Comparison of ENCODE assay signal across 16 cellular contexts in the genomic region with DNA sequence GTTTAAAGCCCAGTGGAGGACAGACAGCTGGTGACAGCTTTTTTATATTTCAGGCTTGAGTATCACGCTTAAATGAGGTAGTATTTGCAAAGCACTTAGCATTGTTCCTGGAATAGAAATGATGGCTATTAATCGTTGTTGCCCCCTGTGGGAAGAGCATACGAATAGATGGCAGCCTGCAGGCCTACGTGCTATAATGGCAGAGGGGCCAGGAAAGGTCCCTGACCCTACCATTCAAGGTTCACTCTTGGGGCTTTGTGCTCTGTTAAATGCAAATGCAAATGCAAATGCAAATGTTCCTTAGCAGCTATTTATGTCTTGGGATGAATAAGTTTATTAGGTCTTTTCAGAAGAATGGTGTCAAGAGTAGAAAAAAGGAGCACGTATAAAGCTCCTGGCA.
DNase-seq lines count a peak whose midpoint lies in the region; TF ChIP-seq lines count a peak whose summit lies in the region.
"Had no signal": no experiment of that assay in that cellular context is flagged by ENCODE, and none has a peak within 500 bp of the region (broad histone marks: within the 10 kb centered on the region; RNA-seq: fewer than 3 reads in every experiment).

No MANE protein-coding gene starts in this region.

- H3K4me1 ChIP-seq in mesendoderm (ENCODE audit: control insufficient read depth, low read depth, low read length), result no peaks in the 10 kb centered on the region
- H3K4me1 ChIP-seq: heart right ventricle, right atrium auricular region had no signal

- no peaks in the 10 kb centered on the region for H3K36me3 ChIP-seq in mesendoderm (ENCODE audit: control insufficient read depth, insufficient read depth, low read length)
- H3K36me3 ChIP-seq: neutrophil, right atrium auricular region had no signal

- H3K4me2 ChIP-seq in mesendoderm (ENCODE audit: low read length), result no peak overlapping the region

- BruUV-seq in MCF 10A (replicated peaks; lab: Mats Ljungman, UMichigan), result no TSS peak

- no peak overlapping the region for H3K18ac ChIP-seq in mesendoderm (ENCODE audit: low read length)

- no peaks in the 10 kb centered on the region for H3K79me1 ChIP-seq in mesendoderm (ENCODE audit: low read length)

- H3K9me3 Mint-ChIP-seq in MCF 10A (ENCODE audit: unreplicated experiment), result no peaks in the 10 kb centered on the region
- H3K9me3 Mint-ChIP-seq: activated naive CD8-positive, alpha-beta T cell treated with anti-CD3 and anti-CD28 coated beads for 36 hours; activated T-cell treated with anti-CD3 and anti-CD28 coated beads, Interleukin-2, amount 50 U/mL, for 4 hours; mesothelial cell of epicardium had no signal

- intact Hi-C loops in MCF 10A (cut with micrococcal nuclease), result no loop called here

- no peaks in the 10 kb centered on the region for H3K79me2 ChIP-seq in mesendoderm (ENCODE audit: control insufficient read depth, insufficient read depth, low read length)

- H3K56ac ChIP-seq in mesendoderm (ENCODE audit: low read length), result no peak overlapping the region

- CTCF ChIA-PET in MCF 10A (lab: Yijun Ruan, JAX), result interaction anchor here (0.6 to 0.7 kb wide), 2 partner anchors 253 to 367 kb away, joined by 3 read pairs; no protein-coding TSS in a partner anchor

- H3K27ac ChIP-seq in caudate nucleus (ENCODE audit: low read depth, low read length), result peak overlapping the region; percentile 58
- H3K27ac ChIP-seq in mesendoderm (ENCODE audit: low read depth, low read length), result no peak overlapping the region
- H3K27ac ChIP-seq: heart right ventricle, neutrophil, right atrium auricular region had no signal

- no peak overlapping the region for H2AK5ac ChIP-seq in mesendoderm (ENCODE audit: low read length)

- no peak overlapping the region for H2BK5ac ChIP-seq in mesendoderm (ENCODE audit: low read length)

- H3K23ac ChIP-seq in mesendoderm (ENCODE audit: low read length), result no peak overlapping the region

- no peaks in the 10 kb centered on the region for H3K27me3 Mint-ChIP-seq in MCF 10A (ENCODE audit: insufficient read depth, unreplicated experiment)
- H3K27me3 Mint-ChIP-seq: activated naive CD8-positive, alpha-beta T cell treated with anti-CD3 and anti-CD28 coated beads for 36 hours had no signal

- POLR2A ChIA-PET in MCF 10A (lab: Yijun Ruan, JAX), result no interaction called here

- no peaks in the 10 kb centered on the region for H3K36me3 Mint-ChIP-seq in MCF 10A (ENCODE audit: insufficient read depth, unreplicated experiment)
- H3K36me3 Mint-ChIP-seq: activated naive CD8-positive, alpha-beta T cell treated with anti-CD3 and anti-CD28 coated beads for 36 hours; mesothelial cell of epicardium had no signal

- no peak for TF ChIP-seq CTCF in MCF 10A (IDR thresholded peaks at IDR 0.05; ENCODE audit: unreplicated experiment)

- H2BK120ac ChIP-seq in mesendoderm (ENCODE audit: low read depth, low read length), result no peak overlapping the region

- H3K4me1 Mint-ChIP-seq in MCF 10A (ENCODE audit: insufficient read depth, unreplicated experiment), result no peaks in the 10 kb centered on the region
- H3K4me1 Mint-ChIP-seq: activated naive CD8-positive, alpha-beta T cell treated with anti-CD3 and anti-CD28 coated beads for 36 hours had no signal

- H2BK15ac ChIP-seq in mesendoderm (replicated peaks; ENCODE audit: low read depth), result no peak overlapping the region

- H3K9ac ChIP-seq in mesendoderm (ENCODE audit: low read length), result no peak overlapping the region

- no peak overlapping the region for H3K27ac Mint-ChIP-seq in MCF 10A (ENCODE audit: low read depth, unreplicated experiment)
- H3K27ac Mint-ChIP-seq: activated naive CD8-positive, alpha-beta T cell treated with anti-CD3 and anti-CD28 coated beads for 36 hours; mesothelial cell of epicardium had no signal

- H3K4ac ChIP-seq in mesendoderm (ENCODE audit: low read depth, low read length), result no peak overlapping the region

- no peak overlapping the region for H3K4me3 ChIP-seq in mesendoderm (ENCODE audit: low read length)
- H3K4me3 ChIP-seq: heart right ventricle, right atrium auricular region had no signal

- no peak overlapping the region for H4K8ac ChIP-seq in mesendoderm (ENCODE audit: low read depth, low read length)

- WGBS in mesendoderm (ENCODE audit: extremely low coverage, insufficient coverage, low lambda C conversion rate), result no CpG with 5 or more reads among the region's 5 CpGs

- no peak overlapping the region for H3K4me3 Mint-ChIP-seq in MCF 10A (ENCODE audit: unreplicated experiment)
- H3K4me3 Mint-ChIP-seq: activated naive CD8-positive, alpha-beta T cell treated with anti-CD3 and anti-CD28 coated beads for 36 hours; activated T-cell treated with anti-CD3 and anti-CD28 coated beads, Interleukin-2, amount 50 U/mL, for 4 hours; mesothelial cell of epicardium had no signal

- DNase-seq in COR-L47 (lab: John Stamatoyannopoulos, UW) (peak; percentile 24), NCI-H1105 treated with DMSO at 0.1 percent for 48 hours (lab: John Stamatoyannopoulos, UW) (peak; percentile 81), NCI-H345 (lab: John Stamatoyannopoulos, UW) (peak; percentile 88), caudate nucleus (lab: John Stamatoyannopoulos, UW) (no peak), medulla oblongata (ENCODE audit: extremely low spot score) (no peak), mesendoderm (no peak), MCF 10A (ENCODE audit: unreplicated experiment) (no peak)
- no peak for DNase-seq in central memory CD4-positive, alpha-beta T cell
- DNase-seq: activated CD4-positive, alpha-beta T cell treated with anti-CD3 and anti-CD28 coated beads, Interleukin-2, amount 50 U/mL, for 48 hours; activated naive CD8-positive, alpha-beta T cell treated with anti-CD3 and anti-CD28 coated beads for 36 hours; activated T-cell treated with anti-CD3 and anti-CD28 coated beads, Interleukin-2, amount 50 U/mL, for 4 hours; heart right ventricle; Kasumi-1 had no signal

- H4K5ac ChIP-seq in mesendoderm (ENCODE audit: low read length), result no peak overlapping the region

- no peaks in the 10 kb centered on the region for H3K27me3 ChIP-seq in mesendoderm (ENCODE audit: insufficient read depth, low read length, poor library complexity)
- H3K27me3 ChIP-seq: heart right ventricle, neutrophil, right atrium auricular region had no signal

Comparison
In these comparisons a context has a peak if more than half of its experiments do, and no peak if none do; other contexts are left out.
1. DNase-seq: peak in COR-L47 (single experiment), NCI-H1105 treated with DMSO at 0.1 percent for 48 hours (single experiment) and NCI-H345 (single experiment); none in caudate nucleus (0 of 61), medulla oblongata (single experiment), mesendoderm (single experiment), MCF 10A (single experiment) and central memory CD4-positive, alpha-beta T cell (single experiment).